ENCODE assay signal across 2 cellular contexts in the genomic region with DNA sequence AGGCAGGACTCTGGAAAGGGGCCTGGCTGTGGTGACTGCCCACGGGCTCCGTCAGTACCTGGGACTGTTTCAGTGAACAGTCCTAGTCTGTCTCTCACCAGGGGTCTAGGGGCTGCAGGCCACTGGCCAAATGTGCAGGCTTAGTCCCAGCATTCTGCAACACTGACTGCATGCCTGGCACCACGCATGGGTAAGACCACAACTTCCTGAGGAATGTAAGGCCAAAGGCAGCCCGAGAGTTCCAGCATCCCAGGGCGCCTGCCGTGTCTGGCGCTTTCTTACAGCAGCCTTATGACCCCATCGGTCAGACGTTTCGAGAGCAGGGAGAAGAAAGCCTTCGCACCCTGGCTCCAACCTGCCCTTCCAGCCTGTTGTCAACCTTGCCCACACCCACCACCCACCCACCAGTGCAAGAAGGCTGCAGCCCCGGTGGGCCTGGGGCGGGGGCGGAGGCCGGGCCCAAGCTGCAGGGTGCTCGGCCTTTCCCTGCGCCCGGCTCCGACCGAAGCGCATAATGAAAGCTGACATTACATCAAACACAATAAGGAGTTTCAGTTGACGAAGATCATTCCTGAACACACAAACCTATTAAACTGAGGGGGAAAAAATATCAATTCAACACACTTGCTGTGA.
TF ChIP-seq lines count a peak whose summit lies in the region.

No MANE protein-coding gene starts in this region.

TF ChIP-seq in HEK293, 187 proteins besides CTCF, POLR2A, EP300 and RAD21:
- TF ChIP-seq EGR2 (tag by site-specific recombination; IDR thresholded peaks at IDR 0.05; ENCODE audit: low read depth) (peak; percentile 61), ZNF670 (tag by site-specific recombination; IDR thresholded peaks at IDR 0.05; ENCODE audit: low read depth) (no peak), ZFHX2 (tag by site-specific recombination; conservative IDR thresholded peaks at IDR 0.05) (peak; percentile 67)

TF ChIP-seq in H1, 55 proteins besides CTCF, POLR2A, EP300 and RAD21:
- TF ChIP-seq BCL11A (IDR thresholded peaks at IDR 0.05; ENCODE audit: low read depth in 2 of 2, low read length in 2 of 2) (no peak), ASH2L (IDR thresholded peaks at IDR 0.05; ENCODE audit: low read length) (no peak), CHD2 (IDR thresholded peaks at IDR 0.05; ENCODE audit: low read length) (no peak), POLR2AphosphoS5 (IDR thresholded peaks at IDR 0.05; ENCODE audit: low read depth, low read length) (no peak), POU5F1 (IDR thresholded peaks at IDR 0.05; ENCODE audit: low read depth, low read length) (no peak), NANOG (IDR thresholded peaks at IDR 0.05; ENCODE audit: insufficient read depth, low read depth, low read length, poor library complexity, severe bottlenecking) (no peak), PHF8 (conservative IDR thresholded peaks at IDR 0.05; ENCODE audit: low read depth, low read length) (no peak)
